Comparison of ENCODE assay signal across 12 cellular contexts in genomic region chrX:42869659-42870476, GRCh38.
DNase-seq lines count a peak whose midpoint lies in the region; ATAC-seq and TF ChIP-seq lines count a peak whose summit lies in the region.
"Had no signal": no experiment of that assay in that cellular context is flagged by ENCODE, and none has a peak within 500 bp of the region (broad histone marks: within the 10 kb centered on the region; RNA-seq: fewer than 3 reads in every experiment).

No MANE protein-coding gene starts in this region.

- no peaks in the 10 kb centered on the region for H3K36me3 Mint-ChIP-seq in chondrocyte (ENCODE audit: low read depth)
- no peaks in the 10 kb centered on the region for H3K36me3 Mint-ChIP-seq in activated naive CD4-positive, alpha-beta T cell treated with anti-CD3 and anti-CD28 coated beads, Interleukin-2, amount 50 U/mL, for 72 hours
- H3K36me3 Mint-ChIP-seq: mesothelial cell of epicardium had no signal

- no peaks in the 10 kb centered on the region for H3K27me3 Mint-ChIP-seq in chondrocyte (ENCODE audit: low read depth)
- H3K27me3 Mint-ChIP-seq: IgD-negative memory B cell had no signal

- H3K9me3 Mint-ChIP-seq in chondrocyte (ENCODE audit: low read depth), result peaks cover 6% of the 10 kb centered on the region
- H3K9me3 Mint-ChIP-seq in activated naive CD4-positive, alpha-beta T cell treated with anti-CD3 and anti-CD28 coated beads, Interleukin-2, amount 50 U/mL, for 72 hours, result peaks cover 0 to 4% of the 10 kb centered on the region in 2 donors
- H3K9me3 Mint-ChIP-seq: IgD-negative memory B cell, mesothelial cell of epicardium had no signal

- no peak overlapping the region for H3K4me3 ChIP-seq in GM06990 (replicated peaks; ENCODE audit: low read depth, low read length)

- H3K27me3 ChIP-seq in GM06990 (replicated peaks; ENCODE audit: control insufficient read depth, insufficient read depth, low read length), result no peaks in the 10 kb centered on the region

- no peak for TF ChIP-seq CTCF in GM06990 (IDR thresholded peaks at IDR 0.05; ENCODE audit: insufficient read depth, low read length, poor library complexity, severe bottlenecking)
- no peak for TF ChIP-seq CTCF in chondrocyte (IDR thresholded peaks at IDR 0.05)

- H3K4me1 Mint-ChIP-seq in chondrocyte (ENCODE audit: low read depth), result no peaks in the 10 kb centered on the region
- H3K4me1 Mint-ChIP-seq: mesothelial cell of epicardium had no signal

- DNase-seq in GM06990 (ENCODE audit: extremely low read depth, insufficient read length) (peak; percentile 57), GM19240 (ENCODE audit: insufficient read length, low spot score) (peak; percentile 2), cerebellar nuclear complex (lab: John Stamatoyannopoulos, UW) (no peak), activated gamma-delta T cell treated with Interleukin-2 at 50 U/mL for 16 hours (no peak), chondrocyte (ENCODE audit: low spot score) (no peak)
- DNase-seq in activated naive CD4-positive, alpha-beta T cell treated with anti-CD3 and anti-CD28 coated beads, Interleukin-2, amount 50 U/mL, for 72 hours (ENCODE audit: low spot score in 2 of 2), result no peak
- DNase-seq: activated T-cell treated with anti-CD3 and anti-CD28 coated beads, Interleukin-2, amount 50 U/mL, for 4 hours had no signal

- no peak overlapping the region for H3K4me3 Mint-ChIP-seq in chondrocyte (ENCODE audit: unreplicated experiment)
- H3K4me3 Mint-ChIP-seq: activated T-cell treated with anti-CD3 and anti-CD28 coated beads, Interleukin-2, amount 50 U/mL, for 4 hours; mesothelial cell of epicardium; T-helper 1 cell treated with Interleukin-12 subunit alpha and Interleukin-12 subunit beta and Interleukin-4 antibody, amounts not matched to agents 30 μg/mL and 1 μg/mL, for 36 hours had no signal

- ATAC-seq in HG02763 (IDR thresholded peaks at IDR 0.05; ENCODE audit: unreplicated experiment), result peak; percentile 86
- ATAC-seq in HG03521 (IDR thresholded peaks at IDR 0.05; ENCODE audit: unreplicated experiment), result peak; percentile 84
- no peak for ATAC-seq in activated naive CD4-positive, alpha-beta T cell treated with anti-CD3 and anti-CD28 coated beads, Interleukin-2, amount 50 U/mL, for 72 hours

- H3K36me3 ChIP-seq in GM06990 (ENCODE audit: control insufficient read depth, insufficient read depth, low read length), result no peaks in the 10 kb centered on the region

- H3K27ac Mint-ChIP-seq in chondrocyte (ENCODE audit: unreplicated experiment), result no peak overlapping the region
- H3K27ac Mint-ChIP-seq in activated naive CD4-positive, alpha-beta T cell treated with anti-CD3 and anti-CD28 coated beads, Interleukin-2, amount 50 U/mL, for 72 hours, result no peak overlapping the region
- H3K27ac Mint-ChIP-seq: mesothelial cell of epicardium; T-helper 1 cell treated with Interleukin-12 subunit alpha and Interleukin-12 subunit beta and Interleukin-4 antibody, amounts not matched to agents 30 μg/mL and 1 μg/mL, for 36 hours had no signal

Comparison
In these comparisons a context has a peak if more than half of its experiments do, and no peak if none do; other contexts are left out.
1. DNase-seq: peak in GM06990 (single experiment) and GM19240 (single experiment); none in cerebellar nuclear complex (0 of 2), activated gamma-delta T cell treated with Interleukin-2 at 50 U/mL for 16 hours (single experiment), chondrocyte (single experiment) and activated naive CD4-positive, alpha-beta T cell treated with anti-CD3 and anti-CD28 coated beads, Interleukin-2, amount 50 U/mL, for 72 hours (0 of 2).
2. ATAC-seq: peak in HG02763 (single experiment) and HG03521 (single experiment); none in activated naive CD4-positive, alpha-beta T cell treated with anti-CD3 and anti-CD28 coated beads, Interleukin-2, amount 50 U/mL, for 72 hours (0 of 2).